ENCODE assay signal across 1 cellular context in the genomic region with DNA sequence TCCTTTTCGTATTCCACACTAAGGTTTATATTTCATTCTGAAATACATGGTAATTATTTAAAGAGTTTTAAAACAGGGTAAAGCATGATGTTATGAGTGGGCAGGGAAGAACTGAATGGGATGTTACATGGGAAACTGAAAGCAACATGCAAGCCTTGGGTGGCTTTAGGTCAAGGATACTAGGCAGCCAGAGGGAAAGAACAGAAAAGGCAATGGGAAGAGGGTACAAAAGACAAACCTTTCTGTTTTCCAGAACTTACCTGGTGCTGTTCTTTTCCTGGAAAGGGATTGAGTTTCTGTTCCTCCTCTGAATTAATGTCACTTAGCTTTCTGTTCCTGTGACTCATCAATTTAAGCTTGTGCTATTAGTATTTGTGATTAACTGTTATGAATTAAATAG.
TF ChIP-seq lines count a peak whose summit lies in the region.

No MANE protein-coding gene starts in this region.

TF ChIP-seq in GM23338, 12 proteins besides CTCF, POLR2A, EP300 and RAD21:
- no peak for TF ChIP-seq EZH2 (IDR thresholded peaks at IDR 0.05; ENCODE audit: low read depth, unreplicated experiment)
- TF ChIP-seq POLR2AphosphoS5 (IDR thresholded peaks at IDR 0.05; ENCODE audit: low read depth): no peak
- TF ChIP-seq ZNF114 (CRISPR knock-in tag; IDR thresholded peaks at IDR 0.05): no peak
- TF ChIP-seq CREB1 (CRISPR knock-in tag; IDR thresholded peaks at IDR 0.05; ENCODE audit: low read depth): no peak
- TF ChIP-seq STAT1 (IDR thresholded peaks at IDR 0.05; ENCODE audit: unreplicated experiment): no peak
- TF ChIP-seq NANOG (IDR thresholded peaks at IDR 0.05; ENCODE audit: borderline replicate concordance): no peak
- TF ChIP-seq EZH2phosphoT487 (IDR thresholded peaks at IDR 0.05; ENCODE audit: unreplicated experiment): no peak
- no peak for TF ChIP-seq ZNF331 (CRISPR knock-in tag; IDR thresholded peaks at IDR 0.05; ENCODE audit: low read depth)
- TF ChIP-seq JUNB (IDR thresholded peaks at IDR 0.05; ENCODE audit: unreplicated experiment): no peak
- TF ChIP-seq, protein P1, sequence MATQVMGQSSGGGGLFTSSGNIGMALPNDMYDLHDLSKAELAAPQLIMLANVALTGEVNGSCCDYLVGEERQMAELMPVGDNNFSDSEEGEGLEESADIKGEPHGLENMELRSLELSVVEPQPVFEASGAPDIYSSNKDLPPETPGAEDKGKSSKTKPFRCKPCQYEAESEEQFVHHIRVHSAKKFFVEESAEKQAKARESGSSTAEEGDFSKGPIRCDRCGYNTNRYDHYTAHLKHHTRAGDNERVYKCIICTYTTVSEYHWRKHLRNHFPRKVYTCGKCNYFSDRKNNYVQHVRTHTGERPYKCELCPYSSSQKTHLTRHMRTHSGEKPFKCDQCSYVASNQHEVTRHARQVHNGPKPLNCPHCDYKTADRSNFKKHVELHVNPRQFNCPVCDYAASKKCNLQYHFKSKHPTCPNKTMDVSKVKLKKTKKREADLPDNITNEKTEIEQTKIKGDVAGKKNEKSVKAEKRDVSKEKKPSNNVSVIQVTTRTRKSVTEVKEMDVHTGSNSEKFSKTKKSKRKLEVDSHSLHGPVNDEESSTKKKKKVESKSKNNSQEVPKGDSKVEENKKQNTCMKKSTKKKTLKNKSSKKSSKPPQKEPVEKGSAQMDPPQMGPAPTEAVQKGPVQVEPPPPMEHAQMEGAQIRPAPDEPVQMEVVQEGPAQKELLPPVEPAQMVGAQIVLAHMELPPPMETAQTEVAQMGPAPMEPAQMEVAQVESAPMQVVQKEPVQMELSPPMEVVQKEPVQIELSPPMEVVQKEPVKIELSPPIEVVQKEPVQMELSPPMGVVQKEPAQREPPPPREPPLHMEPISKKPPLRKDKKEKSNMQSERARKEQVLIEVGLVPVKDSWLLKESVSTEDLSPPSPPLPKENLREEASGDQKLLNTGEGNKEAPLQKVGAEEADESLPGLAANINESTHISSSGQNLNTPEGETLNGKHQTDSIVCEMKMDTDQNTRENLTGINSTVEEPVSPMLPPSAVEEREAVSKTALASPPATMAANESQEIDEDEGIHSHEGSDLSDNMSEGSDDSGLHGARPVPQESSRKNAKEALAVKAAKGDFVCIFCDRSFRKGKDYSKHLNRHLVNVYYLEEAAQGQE (IDR thresholded peaks at IDR 0.05; ENCODE audit: unreplicated experiment): no peak
- TF ChIP-seq, protein P2, sequence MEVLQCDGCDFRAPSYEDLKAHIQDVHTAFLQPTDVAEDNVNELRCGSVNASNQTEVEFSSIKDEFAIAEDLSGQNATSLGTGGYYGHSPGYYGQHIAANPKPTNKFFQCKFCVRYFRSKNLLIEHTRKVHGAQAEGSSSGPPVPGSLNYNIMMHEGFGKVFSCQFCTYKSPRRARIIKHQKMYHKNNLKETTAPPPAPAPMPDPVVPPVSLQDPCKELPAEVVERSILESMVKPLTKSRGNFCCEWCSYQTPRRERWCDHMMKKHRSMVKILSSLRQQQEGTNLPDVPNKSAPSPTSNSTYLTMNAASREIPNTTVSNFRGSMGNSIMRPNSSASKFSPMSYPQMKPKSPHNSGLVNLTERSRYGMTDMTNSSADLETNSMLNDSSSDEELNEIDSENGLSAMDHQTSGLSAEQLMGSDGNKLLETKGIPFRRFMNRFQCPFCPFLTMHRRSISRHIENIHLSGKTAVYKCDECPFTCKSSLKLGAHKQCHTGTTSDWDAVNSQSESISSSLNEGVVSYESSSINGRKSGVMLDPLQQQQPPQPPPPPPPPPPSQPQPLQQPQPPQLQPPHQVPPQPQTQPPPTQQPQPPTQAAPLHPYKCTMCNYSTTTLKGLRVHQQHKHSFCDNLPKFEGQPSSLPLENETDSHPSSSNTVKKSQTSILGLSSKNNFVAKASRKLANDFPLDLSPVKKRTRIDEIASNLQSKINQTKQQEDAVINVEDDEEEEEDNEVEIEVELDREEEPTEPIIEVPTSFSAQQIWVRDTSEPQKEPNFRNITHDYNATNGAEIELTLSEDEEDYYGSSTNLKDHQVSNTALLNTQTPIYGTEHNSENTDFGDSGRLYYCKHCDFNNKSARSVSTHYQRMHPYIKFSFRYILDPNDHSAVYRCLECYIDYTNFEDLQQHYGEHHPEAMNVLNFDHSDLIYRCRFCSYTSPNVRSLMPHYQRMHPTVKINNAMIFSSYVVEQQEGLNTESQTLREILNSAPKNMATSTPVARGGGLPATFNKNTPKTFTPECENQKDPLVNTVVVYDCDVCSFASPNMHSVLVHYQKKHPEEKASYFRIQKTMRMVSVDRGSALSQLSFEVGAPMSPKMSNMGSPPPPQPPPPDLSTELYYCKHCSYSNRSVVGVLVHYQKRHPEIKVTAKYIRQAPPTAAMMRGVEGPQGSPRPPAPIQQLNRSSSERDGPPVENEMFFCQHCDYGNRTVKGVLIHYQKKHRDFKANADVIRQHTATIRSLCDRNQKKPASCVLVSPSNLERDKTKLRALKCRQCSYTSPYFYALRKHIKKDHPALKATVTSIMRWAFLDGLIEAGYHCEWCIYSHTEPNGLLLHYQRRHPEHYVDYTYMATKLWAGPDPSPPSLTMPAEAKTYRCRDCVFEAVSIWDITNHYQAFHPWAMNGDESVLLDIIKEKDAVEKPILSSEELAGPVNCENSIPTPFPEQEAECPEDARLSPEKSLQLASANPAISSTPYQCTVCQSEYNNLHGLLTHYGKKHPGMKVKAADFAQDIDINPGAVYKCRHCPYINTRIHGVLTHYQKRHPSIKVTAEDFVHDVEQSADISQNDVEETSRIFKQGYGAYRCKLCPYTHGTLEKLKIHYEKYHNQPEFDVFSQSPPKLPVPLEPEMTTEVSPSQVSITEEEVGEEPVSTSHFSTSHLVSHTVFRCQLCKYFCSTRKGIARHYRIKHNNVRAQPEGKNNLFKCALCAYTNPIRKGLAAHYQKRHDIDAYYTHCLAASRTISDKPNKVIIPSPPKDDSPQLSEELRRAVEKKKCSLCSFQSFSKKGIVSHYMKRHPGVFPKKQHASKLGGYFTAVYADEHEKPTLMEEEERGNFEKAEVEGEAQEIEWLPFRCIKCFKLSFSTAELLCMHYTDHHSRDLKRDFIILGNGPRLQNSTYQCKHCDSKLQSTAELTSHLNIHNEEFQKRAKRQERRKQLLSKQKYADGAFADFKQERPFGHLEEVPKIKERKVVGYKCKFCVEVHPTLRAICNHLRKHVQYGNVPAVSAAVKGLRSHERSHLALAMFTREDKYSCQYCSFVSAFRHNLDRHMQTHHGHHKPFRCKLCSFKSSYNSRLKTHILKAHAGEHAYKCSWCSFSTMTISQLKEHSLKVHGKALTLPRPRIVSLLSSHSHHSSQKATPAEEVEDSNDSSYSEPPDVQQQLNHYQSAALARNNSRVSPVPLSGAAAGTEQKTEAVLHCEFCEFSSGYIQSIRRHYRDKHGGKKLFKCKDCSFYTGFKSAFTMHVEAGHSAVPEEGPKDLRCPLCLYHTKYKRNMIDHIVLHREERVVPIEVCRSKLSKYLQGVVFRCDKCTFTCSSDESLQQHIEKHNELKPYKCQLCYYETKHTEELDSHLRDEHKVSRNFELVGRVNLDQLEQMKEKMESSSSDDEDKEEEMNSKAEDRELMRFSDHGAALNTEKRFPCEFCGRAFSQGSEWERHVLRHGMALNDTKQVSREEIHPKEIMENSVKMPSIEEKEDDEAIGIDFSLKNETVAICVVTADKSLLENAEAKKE (CRISPR knock-in tag; IDR thresholded peaks at IDR 0.05): no peak
- TF ChIP-seq, protein P3, sequence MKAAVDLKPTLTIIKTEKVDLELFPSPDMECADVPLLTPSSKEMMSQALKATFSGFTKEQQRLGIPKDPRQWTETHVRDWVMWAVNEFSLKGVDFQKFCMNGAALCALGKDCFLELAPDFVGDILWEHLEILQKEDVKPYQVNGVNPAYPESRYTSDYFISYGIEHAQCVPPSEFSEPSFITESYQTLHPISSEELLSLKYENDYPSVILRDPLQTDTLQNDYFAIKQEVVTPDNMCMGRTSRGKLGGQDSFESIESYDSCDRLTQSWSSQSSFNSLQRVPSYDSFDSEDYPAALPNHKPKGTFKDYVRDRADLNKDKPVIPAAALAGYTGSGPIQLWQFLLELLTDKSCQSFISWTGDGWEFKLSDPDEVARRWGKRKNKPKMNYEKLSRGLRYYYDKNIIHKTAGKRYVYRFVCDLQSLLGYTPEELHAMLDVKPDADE (IDR thresholded peaks at IDR 0.05): no peak
